In the genomic region with DNA sequence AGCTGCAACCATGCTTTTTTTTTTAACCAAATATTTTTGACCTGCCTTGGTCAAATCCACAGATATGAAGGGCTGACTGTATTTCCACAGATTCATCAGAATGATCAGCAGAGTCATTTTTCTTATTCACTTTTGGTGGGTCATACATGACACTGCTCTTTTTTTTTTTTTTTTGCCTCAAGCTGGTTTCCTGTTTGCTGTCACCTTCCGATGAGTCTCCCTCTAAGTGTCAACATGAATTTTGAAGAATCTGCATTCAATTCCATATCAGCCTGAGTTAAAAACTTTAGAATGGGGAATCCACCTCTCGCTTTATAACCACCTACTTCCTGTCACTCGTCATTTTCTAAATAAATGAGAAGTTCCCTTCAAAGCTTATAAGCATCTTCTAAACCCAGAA, we compare ENCODE assay signal across 16 cellular contexts. TPM values are rescaled to one million over a fixed set of nuclear protein-coding genes. Genes with fewer than 3 reads are reported as not detected.
A peak's percentile ranks its signal among the peaks of the same experiment; 100 is the strongest.
DNase-seq lines count a peak whose midpoint lies in the region; ATAC-seq lines count a peak whose summit lies in the region.
"Had no signal": no experiment of that assay in that cellular context is flagged by ENCODE, and none has a peak within 500 bp of the region (broad histone marks: within the 10 kb centered on the region; RNA-seq: fewer than 3 reads in every experiment).

No MANE protein-coding gene starts in this region.

- CTCF ChIA-PET in activated CD8-positive, alpha-beta T cell treated with anti-CD3 and anti-CD28 coated beads, Interleukin-2, amount 10 ng/mL, durations not matched to agents 7 days and 5 days (lab: Charles Lee) = interaction anchor here (1.3 to 1.4 kb wide), 2 partner anchors 13 to 453 kb away, joined by 4 to 6 read pairs; no protein-coding TSS in a partner anchor
- CTCF ChIA-PET in naive thymus-derived CD4-positive, alpha-beta T cell (lab: Charles Lee) = interaction anchor here (0.6 kb wide), 1 partner anchor 220 kb away, joined by 3 read pairs; no protein-coding TSS in a partner anchor

- no peaks in the 10 kb centered on the region for H3K9me3 ChIP-seq in naive thymus-derived CD4-positive, alpha-beta T cell (ENCODE audit: control insufficient read depth in 2 of 3, low read length in 3 of 3)
- H3K9me3 ChIP-seq: gastrocnemius medialis, testis had no signal

- ATAC-seq in activated T-cell treated with anti-CD3 and anti-CD28 coated beads, Interleukin-2, amount 50 U/mL, for 72 hours (replicated peaks in 1 of 2) = peak; percentile 73 to 86
- peak; percentile 31 for ATAC-seq in HG03196 (IDR thresholded peaks at IDR 0.05; ENCODE audit: unreplicated experiment)
- peak; percentile 25 for ATAC-seq in activated CD8-positive, alpha-beta T cell treated with anti-CD3 and anti-CD28 coated beads, Interleukin-2, amount 10 ng/mL, durations not matched to agents 7 days and 5 days
- ATAC-seq in naive thymus-derived CD4-positive, alpha-beta T cell = peak; percentile 70
- ATAC-seq: gastrocnemius medialis had no signal

- no peak overlapping the region for H3K4me3 ChIP-seq in naive thymus-derived CD4-positive, alpha-beta T cell (ENCODE audit: low read length)
- H3K4me3 ChIP-seq: gastrocnemius medialis, testis had no signal

- peaks cover 0 to 3% of the 10 kb centered on the region in 2 donors for H3K4me1 ChIP-seq in naive thymus-derived CD4-positive, alpha-beta T cell (ENCODE audit: control insufficient read depth in 2 of 2, insufficient read depth in 2 of 2, low read length in 2 of 2)
- H3K4me1 ChIP-seq: testis had no signal

- POLR2A ChIA-PET in activated CD8-positive, alpha-beta T cell treated with anti-CD3 and anti-CD28 coated beads, Interleukin-2, amount 10 ng/mL, durations not matched to agents 7 days and 5 days (lab: Charles Lee) = no interaction called here
- POLR2A ChIA-PET in naive thymus-derived CD4-positive, alpha-beta T cell (lab: Charles Lee) = interaction anchor here (0.7 kb wide), 1 partner anchor 402 kb away, joined by 3 read pairs; no protein-coding TSS in a partner anchor

- no peaks in the 10 kb centered on the region for H3K36me3 ChIP-seq in naive thymus-derived CD4-positive, alpha-beta T cell (ENCODE audit: control insufficient read depth in 2 of 3, insufficient read depth in 3 of 3, low read length in 3 of 3)
- H3K36me3 ChIP-seq: gastrocnemius medialis had no signal

- H3K27me3 Mint-ChIP-seq in activated T-cell treated with anti-CD3 and anti-CD28 coated beads, Interleukin-2, amount 50 U/mL, for 72 hours (ENCODE audit: low read depth) = peaks cover 39% of the 10 kb centered on the region
- H3K27me3 Mint-ChIP-seq in activated CD8-positive, alpha-beta T cell treated with anti-CD3 and anti-CD28 coated beads, Interleukin-2, amount 10 ng/mL, durations not matched to agents 7 days and 5 days (ENCODE audit: low read depth) = peaks cover 40% of the 10 kb centered on the region
- peaks cover 36 to 47% (median 42%) of the 10 kb centered on the region in 5 donors for H3K27me3 Mint-ChIP-seq in naive thymus-derived CD4-positive, alpha-beta T cell

- no peak overlapping the region for H3K27ac ChIP-seq in naive thymus-derived CD4-positive, alpha-beta T cell (ENCODE audit: low read depth, low read length)
- H3K27ac ChIP-seq: gastrocnemius medialis, parathyroid adenoma, testis had no signal

- no peaks in the 10 kb centered on the region for H3K36me3 Mint-ChIP-seq in activated T-cell treated with anti-CD3 and anti-CD28 coated beads, Interleukin-2, amount 50 U/mL, for 72 hours (ENCODE audit: insufficient read depth in 2 of 2)
- no peaks in the 10 kb centered on the region for H3K36me3 Mint-ChIP-seq in activated CD8-positive, alpha-beta T cell treated with anti-CD3 and anti-CD28 coated beads, Interleukin-2, amount 10 ng/mL, durations not matched to agents 7 days and 5 days (ENCODE audit: low read depth)
- peaks cover 0 to 12% (median 0%) of the 10 kb centered on the region in 5 donors for H3K36me3 Mint-ChIP-seq in naive thymus-derived CD4-positive, alpha-beta T cell
- H3K36me3 Mint-ChIP-seq: T-cell had no signal

- no peaks in the 10 kb centered on the region for H3K9me3 Mint-ChIP-seq in activated T-cell treated with anti-CD3 and anti-CD28 coated beads, Interleukin-2, amount 50 U/mL, for 72 hours
- H3K9me3 Mint-ChIP-seq in activated CD8-positive, alpha-beta T cell treated with anti-CD3 and anti-CD28 coated beads, Interleukin-2, amount 10 ng/mL, durations not matched to agents 7 days and 5 days (ENCODE audit: insufficient read depth) = no peaks in the 10 kb centered on the region
- H3K9me3 Mint-ChIP-seq in naive thymus-derived CD4-positive, alpha-beta T cell = no peaks in the 10 kb centered on the region
- H3K9me3 Mint-ChIP-seq: T-cell had no signal

- intact Hi-C loops in naive thymus-derived CD4-positive, alpha-beta T cell (cut with micrococcal nuclease) = loop anchor here in 1 of 2 donors (1.0 to 5.0 kb wide), 2 partner anchors 161 to 162 kb away; a partner anchor contains a TSS

- peaks cover 23% of the 10 kb centered on the region for H3K4me1 Mint-ChIP-seq in activated T-cell treated with anti-CD3 and anti-CD28 coated beads, Interleukin-2, amount 50 U/mL, for 72 hours (ENCODE audit: low read depth)
- peaks cover 18% of the 10 kb centered on the region for H3K4me1 Mint-ChIP-seq in activated CD8-positive, alpha-beta T cell treated with anti-CD3 and anti-CD28 coated beads, Interleukin-2, amount 10 ng/mL, durations not matched to agents 7 days and 5 days (ENCODE audit: low read depth)
- H3K4me1 Mint-ChIP-seq in naive thymus-derived CD4-positive, alpha-beta T cell = peaks cover 11 to 25% (median 18%) of the 10 kb centered on the region in 7 donors

- H3K4me3 Mint-ChIP-seq in activated T-cell treated with anti-CD3 and anti-CD28 coated beads, Interleukin-2, amount 50 U/mL, for 72 hours = peak overlapping the region in 1 of 2 donors; percentile 32
- no peak overlapping the region for H3K4me3 Mint-ChIP-seq in activated CD8-positive, alpha-beta T cell treated with anti-CD3 and anti-CD28 coated beads, Interleukin-2, amount 10 ng/mL, durations not matched to agents 7 days and 5 days
- H3K4me3 Mint-ChIP-seq in naive thymus-derived CD4-positive, alpha-beta T cell = peak overlapping the region in 2 of 10 donors; percentile 2 to 4
- H3K4me3 Mint-ChIP-seq: T-cell had no signal

- peak overlapping the region; percentile 6 for H3K27ac Mint-ChIP-seq in activated T-cell treated with anti-CD3 and anti-CD28 coated beads, Interleukin-2, amount 50 U/mL, for 72 hours
- H3K27ac Mint-ChIP-seq in activated CD8-positive, alpha-beta T cell treated with anti-CD3 and anti-CD28 coated beads, Interleukin-2, amount 10 ng/mL, durations not matched to agents 7 days and 5 days = peak overlapping the region; percentile 3
- peak overlapping the region in 1 of 9 donors; percentile 4 for H3K27ac Mint-ChIP-seq in naive thymus-derived CD4-positive, alpha-beta T cell
- H3K27ac Mint-ChIP-seq: T-cell had no signal

- peaks cover 0 to 8% of the 10 kb centered on the region in 2 donors for H3K27me3 ChIP-seq in naive thymus-derived CD4-positive, alpha-beta T cell (ENCODE audit: control insufficient read depth in 2 of 2, insufficient read depth in 2 of 2, low read length in 2 of 2)
- H3K27me3 ChIP-seq: testis had no signal

- DNase-seq in activated T-cell treated with anti-CD3 and anti-CD28 coated beads, Interleukin-2, amount 50 U/mL, for 72 hours = no peak
- no peak for DNase-seq in activated T-cell treated with anti-CD3 and anti-CD28 coated beads for 4 hours
- no peak for DNase-seq in activated CD8-positive, alpha-beta T cell treated with anti-CD3 and anti-CD28 coated beads, Interleukin-2, amount 10 ng/mL, durations not matched to agents 7 days and 5 days
- peak in 1 of 9 donors; percentile 20 for DNase-seq in naive thymus-derived CD4-positive, alpha-beta T cell
- DNase-seq in NCI-H345 treated with DMSO at 0.1 percent for 48 hours (lab: John Stamatoyannopoulos, UW; ENCODE audit: unreplicated experiment) = no peak
- no peak for DNase-seq in stimulated activated CD4-positive, alpha-beta T cell treated with anti-CD3 and anti-CD28 coated beads, Interleukin-4, amount 100 ng/mL, for 24 hours
- no peak for DNase-seq in HT-29 (ENCODE audit: low spot score)
- DNase-seq: activated CD4-positive, CD25-positive, alpha-beta regulatory T cell treated with anti-CD3 and anti-CD28 coated beads, Interleukin-2, amount 50 U/mL, for 72 hours; gastrocnemius medialis; NCI-H2029; NCI-H524 treated with DMSO at 0.1 percent for 48 hours; stimulated activated CD4-positive, alpha-beta T cell treated with anti-CD3 and anti-CD28 coated beads, Interleukin-2, amount 100 ng/mL, for 48 hours; T-cell; testis had no signal

RNA-seq across cellular contexts. Expression of a gene that starts 2.2 kb away (rescaled TPM):
- total RNA-seq in activated T-cell treated with anti-CD3 and anti-CD28 coated beads, Interleukin-2, amount 50 U/mL, for 72 hours = 1 to 10 TPM in 1 of 2 donors, under 1 TPM in 1; 0.53 to 2.2 TPM
- under 1 TPM; 0.45 to 0.50 TPM for total RNA-seq in activated CD8-positive, alpha-beta T cell treated with anti-CD3 and anti-CD28 coated beads, Interleukin-2, amount 10 ng/mL, durations not matched to agents 7 days and 5 days
- 1 to 10 TPM in 1 of 5 experiments, under 1 TPM in 4; 0.16 to 1.1 (median 0.83) TPM for total RNA-seq in naive thymus-derived CD4-positive, alpha-beta T cell
- under 1 TPM in 1 of 2 donors, not detected in 1; 0.12 TPM for polyA plus RNA-seq in naive thymus-derived CD4-positive, alpha-beta T cell
- 57.8 and 61.3 TPM in 2 replicates for total RNA-seq in HT-29 (2014; rRNA removed; shearing (Covaris generic))

Comparison
In these comparisons a context has a peak if more than half of its experiments do, and no peak if none do; other contexts are left out.
1. ATAC-seq: peak in every context shown above with its lines; median percentile 80 in activated T-cell treated with anti-CD3 and anti-CD28 coated beads, Interleukin-2, amount 50 U/mL, for 72 hours; 70 in naive thymus-derived CD4-positive, alpha-beta T cell; 31 in HG03196; 25 in activated CD8-positive, alpha-beta T cell treated with anti-CD3 and anti-CD28 coated beads, Interleukin-2, amount 10 ng/mL, durations not matched to agents 7 days and 5 days.
2. RNA of a gene that starts 2.2 kb away (total RNA-seq): 57.8 to 61.3 TPM in HT-29; 0.53 to 2.2 TPM in activated T-cell treated with anti-CD3 and anti-CD28 coated beads, Interleukin-2, amount 50 U/mL, for 72 hours, 0.16 to 1.1 TPM in naive thymus-derived CD4-positive, alpha-beta T cell and 0.45 to 0.50 TPM in activated CD8-positive, alpha-beta T cell treated with anti-CD3 and anti-CD28 coated beads, Interleukin-2, amount 10 ng/mL, durations not matched to agents 7 days and 5 days; every median in the first group is over 10 times any median in the second.